Comparison of ENCODE assay signal across 1 cellular context in the genomic region with DNA sequence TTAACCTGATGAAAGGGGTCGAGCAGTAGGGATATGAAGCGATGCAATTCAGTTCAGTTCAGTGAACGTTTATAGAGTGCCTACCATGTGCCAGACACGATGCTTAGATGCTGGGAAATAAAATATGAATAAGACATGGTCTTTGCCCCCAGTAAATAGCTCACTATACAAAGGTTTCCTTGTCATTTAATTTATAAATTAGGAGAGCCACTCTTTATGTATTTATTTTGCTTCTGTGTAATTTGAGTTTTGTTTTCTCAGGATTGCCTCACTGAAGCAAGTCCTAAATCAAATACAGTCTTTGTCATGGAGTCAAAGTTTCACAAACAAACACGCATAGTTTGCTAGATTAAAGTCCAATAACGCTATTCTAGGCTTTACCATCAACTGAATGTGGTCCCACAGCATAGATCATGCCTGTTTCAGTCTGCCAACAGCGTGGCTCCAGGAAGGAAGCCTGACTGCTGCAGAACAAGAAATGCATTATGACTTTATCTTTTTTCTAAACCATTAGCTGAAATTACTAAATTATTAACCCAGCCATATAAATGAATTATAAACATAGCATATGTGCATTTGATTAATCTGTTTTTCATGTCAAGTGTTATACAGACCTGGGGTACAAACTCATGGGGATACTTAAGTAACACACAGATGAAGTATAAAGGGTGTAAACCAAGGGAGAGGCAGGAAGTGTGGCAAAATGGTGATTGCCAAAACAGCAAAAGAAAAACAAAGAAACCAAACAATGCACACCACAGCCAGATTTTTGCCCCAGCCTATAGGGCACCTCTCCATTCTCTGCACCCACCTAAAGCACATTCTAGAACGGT.
TF ChIP-seq lines count a peak whose summit lies in the region.

No MANE protein-coding gene starts in this region.

TF ChIP-seq in HepG2, 621 proteins besides CTCF, POLR2A, EP300 and RAD21 (continued from another document and continues in another):
- TF ChIP-seq, protein P1, sequence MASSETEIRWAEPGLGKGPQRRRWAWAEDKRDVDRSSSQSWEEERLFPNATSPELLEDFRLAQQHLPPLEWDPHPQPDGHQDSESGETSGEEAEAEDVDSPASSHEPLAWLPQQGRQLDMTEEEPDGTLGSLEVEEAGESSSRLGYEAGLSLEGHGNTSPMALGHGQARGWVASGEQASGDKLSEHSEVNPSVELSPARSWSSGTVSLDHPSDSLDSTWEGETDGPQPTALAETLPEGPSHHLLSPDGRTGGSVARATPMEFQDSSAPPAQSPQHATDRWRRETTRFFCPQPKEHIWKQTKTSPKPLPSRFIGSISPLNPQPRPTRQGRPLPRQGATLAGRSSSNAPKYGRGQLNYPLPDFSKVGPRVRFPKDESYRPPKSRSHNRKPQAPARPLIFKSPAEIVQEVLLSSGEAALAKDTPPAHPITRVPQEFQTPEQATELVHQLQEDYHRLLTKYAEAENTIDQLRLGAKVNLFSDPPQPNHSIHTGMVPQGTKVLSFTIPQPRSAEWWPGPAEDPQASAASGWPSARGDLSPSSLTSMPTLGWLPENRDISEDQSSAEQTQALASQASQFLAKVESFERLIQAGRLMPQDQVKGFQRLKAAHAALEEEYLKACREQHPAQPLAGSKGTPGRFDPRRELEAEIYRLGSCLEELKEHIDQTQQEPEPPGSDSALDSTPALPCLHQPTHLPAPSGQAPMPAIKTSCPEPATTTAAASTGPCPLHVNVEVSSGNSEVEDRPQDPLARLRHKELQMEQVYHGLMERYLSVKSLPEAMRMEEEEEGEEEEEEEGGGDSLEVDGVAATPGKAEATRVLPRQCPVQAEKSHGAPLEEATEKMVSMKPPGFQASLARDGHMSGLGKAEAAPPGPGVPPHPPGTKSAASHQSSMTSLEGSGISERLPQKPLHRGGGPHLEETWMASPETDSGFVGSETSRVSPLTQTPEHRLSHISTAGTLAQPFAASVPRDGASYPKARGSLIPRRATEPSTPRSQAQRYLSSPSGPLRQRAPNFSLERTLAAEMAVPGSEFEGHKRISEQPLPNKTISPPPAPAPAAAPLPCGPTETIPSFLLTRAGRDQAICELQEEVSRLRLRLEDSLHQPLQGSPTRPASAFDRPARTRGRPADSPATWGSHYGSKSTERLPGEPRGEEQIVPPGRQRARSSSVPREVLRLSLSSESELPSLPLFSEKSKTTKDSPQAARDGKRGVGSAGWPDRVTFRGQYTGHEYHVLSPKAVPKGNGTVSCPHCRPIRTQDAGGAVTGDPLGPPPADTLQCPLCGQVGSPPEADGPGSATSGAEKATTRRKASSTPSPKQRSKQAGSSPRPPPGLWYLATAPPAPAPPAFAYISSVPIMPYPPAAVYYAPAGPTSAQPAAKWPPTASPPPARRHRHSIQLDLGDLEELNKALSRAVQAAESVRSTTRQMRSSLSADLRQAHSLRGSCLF (CRISPR knock-in tag; IDR thresholded peaks at IDR 0.05; ENCODE audit: borderline replicate concordance): 0 out of 2 replicates have a peak, but pooled peaks have one; percentile 24
- TF ChIP-seq SMAD3 (CRISPR knock-in tag; IDR thresholded peaks at IDR 0.05) (peak; percentile 97), TEAD3 (CRISPR knock-in tag; optimal IDR thresholded peaks at IDR 0.05; ENCODE audit: borderline replicate concordance) (peak; percentile 92), U2AF2 (IDR thresholded peaks at IDR 0.05; ENCODE audit: low read depth, low read length) (no peak), ZNF3 (CRISPR knock-in tag; IDR thresholded peaks at IDR 0.05) (peak; percentile 62; the same call in 1 of the 2 replicates), MYPOP (CRISPR knock-in tag; IDR thresholded peaks at IDR 0.05) (peak; percentile 88; the same call in 1 of the 2 replicates), IRX3 (CRISPR knock-in tag; IDR thresholded peaks at IDR 0.05; ENCODE audit: borderline replicate concordance, low read depth) (no peak), CCDC6 (CRISPR knock-in tag; IDR thresholded peaks at IDR 0.05) (no peak; the same call in 1 of the 2 replicates), ZNF850 (CRISPR knock-in tag; conservative IDR thresholded peaks at IDR 0.05) (no peak), ZKSCAN5 (CRISPR knock-in tag; IDR thresholded peaks at IDR 0.05) (no peak), RELA (CRISPR knock-in tag; IDR thresholded peaks at IDR 0.05) (no peak), PHF5A (CRISPR knock-in tag; IDR thresholded peaks at IDR 0.05; ENCODE audit: low read depth, unreplicated experiment) (peak; percentile 78), CENPX (CRISPR knock-in tag; IDR thresholded peaks at IDR 0.05) (no peak), ZNF615 (CRISPR knock-in tag; IDR thresholded peaks at IDR 0.05; ENCODE audit: borderline replicate concordance) (peak; percentile 62; the same call in 1 of the 2 replicates), RXRB (CRISPR knock-in tag; IDR thresholded peaks at IDR 0.05; ENCODE audit: borderline replicate concordance) (peak; percentile 88), ZNF276 (CRISPR knock-in tag; IDR thresholded peaks at IDR 0.05; ENCODE audit: low read depth) (no peak), SRSF4 (IDR thresholded peaks at IDR 0.05; ENCODE audit: low read depth, low read length, poor library complexity, severe bottlenecking) (no peak), ZNF354B (CRISPR knock-in tag; IDR thresholded peaks at IDR 0.05) (0 out of 2 replicates have a peak, but pooled peaks have one; percentile 17), ZZZ3 (CRISPR knock-in tag; IDR thresholded peaks at IDR 0.05; ENCODE audit: borderline replicate concordance) (no peak; the same call in 1 of the 2 replicates), JUND (CRISPR knock-in tag; IDR thresholded peaks at IDR 0.05) (no peak), TFDP1 (CRISPR knock-in tag; IDR thresholded peaks at IDR 0.05; ENCODE audit: borderline replicate concordance) (peak; percentile 77; the same call in 1 of the 2 replicates), STAT5B (CRISPR knock-in tag; IDR thresholded peaks at IDR 0.05) (peak; percentile 61; the same call in 1 of the 2 replicates), ZNF558 (CRISPR knock-in tag; IDR thresholded peaks at IDR 0.05; ENCODE audit: borderline replicate concordance) (peak; percentile 79; the same call in 1 of the 2 replicates), ETV5 (CRISPR knock-in tag; IDR thresholded peaks at IDR 0.05; ENCODE audit: borderline replicate concordance) (peak; percentile 81; the same call in 1 of the 2 replicates), ZMYM4 (CRISPR knock-in tag; IDR thresholded peaks at IDR 0.05) (peak; percentile 90; the same call in 1 of the 2 replicates), MAFK (conservative IDR thresholded peaks at IDR 0.05 in 1 of 2, IDR thresholded peaks at IDR 0.05 in 1 of 2; ENCODE audit: low read length in 2 of 2) (no peak; a peak in 1 of 4 replicates), NR2C2 (CRISPR knock-in tag; IDR thresholded peaks at IDR 0.05; ENCODE audit: borderline replicate concordance) (peak; percentile 69), HINFP (CRISPR knock-in tag; IDR thresholded peaks at IDR 0.05; ENCODE audit: low read depth) (no peak)
- TF ChIP-seq, protein P2, sequence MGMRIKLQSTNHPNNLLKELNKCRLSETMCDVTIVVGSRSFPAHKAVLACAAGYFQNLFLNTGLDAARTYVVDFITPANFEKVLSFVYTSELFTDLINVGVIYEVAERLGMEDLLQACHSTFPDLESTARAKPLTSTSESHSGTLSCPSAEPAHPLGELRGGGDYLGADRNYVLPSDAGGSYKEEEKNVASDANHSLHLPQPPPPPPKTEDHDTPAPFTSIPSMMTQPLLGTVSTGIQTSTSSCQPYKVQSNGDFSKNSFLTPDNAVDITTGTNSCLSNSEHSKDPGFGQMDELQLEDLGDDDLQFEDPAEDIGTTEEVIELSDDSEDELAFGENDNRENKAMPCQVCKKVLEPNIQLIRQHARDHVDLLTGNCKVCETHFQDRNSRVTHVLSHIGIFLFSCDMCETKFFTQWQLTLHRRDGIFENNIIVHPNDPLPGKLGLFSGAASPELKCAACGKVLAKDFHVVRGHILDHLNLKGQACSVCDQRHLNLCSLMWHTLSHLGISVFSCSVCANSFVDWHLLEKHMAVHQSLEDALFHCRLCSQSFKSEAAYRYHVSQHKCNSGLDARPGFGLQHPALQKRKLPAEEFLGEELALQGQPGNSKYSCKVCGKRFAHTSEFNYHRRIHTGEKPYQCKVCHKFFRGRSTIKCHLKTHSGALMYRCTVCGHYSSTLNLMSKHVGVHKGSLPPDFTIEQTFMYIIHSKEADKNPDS (CRISPR knock-in tag; IDR thresholded peaks at IDR 0.05): peak; percentile 68; the same call in 1 of the 2 replicates
- TF ChIP-seq, protein P3, sequence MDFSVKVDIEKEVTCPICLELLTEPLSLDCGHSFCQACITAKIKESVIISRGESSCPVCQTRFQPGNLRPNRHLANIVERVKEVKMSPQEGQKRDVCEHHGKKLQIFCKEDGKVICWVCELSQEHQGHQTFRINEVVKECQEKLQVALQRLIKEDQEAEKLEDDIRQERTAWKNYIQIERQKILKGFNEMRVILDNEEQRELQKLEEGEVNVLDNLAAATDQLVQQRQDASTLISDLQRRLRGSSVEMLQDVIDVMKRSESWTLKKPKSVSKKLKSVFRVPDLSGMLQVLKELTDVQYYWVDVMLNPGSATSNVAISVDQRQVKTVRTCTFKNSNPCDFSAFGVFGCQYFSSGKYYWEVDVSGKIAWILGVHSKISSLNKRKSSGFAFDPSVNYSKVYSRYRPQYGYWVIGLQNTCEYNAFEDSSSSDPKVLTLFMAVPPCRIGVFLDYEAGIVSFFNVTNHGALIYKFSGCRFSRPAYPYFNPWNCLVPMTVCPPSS (IDR thresholded peaks at IDR 0.05): no peak
- TF ChIP-seq, protein P4, sequence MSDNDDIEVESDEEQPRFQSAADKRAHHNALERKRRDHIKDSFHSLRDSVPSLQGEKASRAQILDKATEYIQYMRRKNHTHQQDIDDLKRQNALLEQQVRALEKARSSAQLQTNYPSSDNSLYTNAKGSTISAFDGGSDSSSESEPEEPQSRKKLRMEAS (IDR thresholded peaks at IDR 0.05): peak; percentile 97
- TF ChIP-seq, protein P5, sequence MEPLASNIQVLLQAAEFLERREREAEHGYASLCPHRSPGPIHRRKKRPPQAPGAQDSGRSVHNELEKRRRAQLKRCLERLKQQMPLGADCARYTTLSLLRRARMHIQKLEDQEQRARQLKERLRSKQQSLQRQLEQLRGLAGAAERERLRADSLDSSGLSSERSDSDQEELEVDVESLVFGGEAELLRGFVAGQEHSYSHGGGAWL (CRISPR knock-in tag; IDR thresholded peaks at IDR 0.05): no peak
- TF ChIP-seq, protein P6, sequence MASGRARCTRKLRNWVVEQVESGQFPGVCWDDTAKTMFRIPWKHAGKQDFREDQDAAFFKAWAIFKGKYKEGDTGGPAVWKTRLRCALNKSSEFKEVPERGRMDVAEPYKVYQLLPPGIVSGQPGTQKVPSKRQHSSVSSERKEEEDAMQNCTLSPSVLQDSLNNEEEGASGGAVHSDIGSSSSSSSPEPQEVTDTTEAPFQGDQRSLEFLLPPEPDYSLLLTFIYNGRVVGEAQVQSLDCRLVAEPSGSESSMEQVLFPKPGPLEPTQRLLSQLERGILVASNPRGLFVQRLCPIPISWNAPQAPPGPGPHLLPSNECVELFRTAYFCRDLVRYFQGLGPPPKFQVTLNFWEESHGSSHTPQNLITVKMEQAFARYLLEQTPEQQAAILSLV (CRISPR knock-in tag; IDR thresholded peaks at IDR 0.05; ENCODE audit: borderline replicate concordance): no peak; the same call in 1 of the 2 replicates
- TF ChIP-seq, protein P7, sequence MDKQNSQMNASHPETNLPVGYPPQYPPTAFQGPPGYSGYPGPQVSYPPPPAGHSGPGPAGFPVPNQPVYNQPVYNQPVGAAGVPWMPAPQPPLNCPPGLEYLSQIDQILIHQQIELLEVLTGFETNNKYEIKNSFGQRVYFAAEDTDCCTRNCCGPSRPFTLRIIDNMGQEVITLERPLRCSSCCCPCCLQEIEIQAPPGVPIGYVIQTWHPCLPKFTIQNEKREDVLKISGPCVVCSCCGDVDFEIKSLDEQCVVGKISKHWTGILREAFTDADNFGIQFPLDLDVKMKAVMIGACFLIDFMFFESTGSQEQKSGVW (CRISPR knock-in tag; IDR thresholded peaks at IDR 0.05; ENCODE audit: borderline replicate concordance): no peak
